ENCODE assay signal across 10 cellular contexts in the genomic region with DNA sequence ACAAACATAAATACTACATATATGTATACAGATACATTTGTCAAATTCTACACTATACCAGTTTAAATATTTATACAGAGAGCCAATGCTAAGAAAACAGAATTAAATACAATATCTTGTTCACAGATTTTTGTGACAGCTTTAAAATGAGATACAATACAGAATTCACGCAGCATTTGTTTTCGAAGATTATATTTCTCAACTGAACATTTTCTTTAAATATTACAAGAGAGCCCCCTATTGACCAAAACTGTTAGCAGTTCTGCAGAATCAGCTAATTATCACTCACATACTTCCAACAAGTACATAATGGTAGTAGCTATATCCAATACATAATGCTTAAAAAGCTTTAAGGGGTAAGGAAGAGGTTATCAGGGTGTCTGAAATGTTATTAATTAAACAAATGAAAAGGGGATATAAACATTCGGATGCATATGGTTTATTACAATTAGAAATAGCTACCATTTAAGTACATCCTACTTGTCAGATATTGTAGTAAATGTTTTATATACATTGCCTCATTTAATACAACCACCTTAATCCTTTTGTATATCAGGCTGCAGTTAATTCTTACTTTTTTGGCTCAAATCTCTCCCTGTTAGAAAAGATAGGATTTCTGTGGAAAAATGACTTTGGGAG. TPM values are rescaled to one million over a fixed set of nuclear protein-coding genes. Genes with fewer than 3 reads are reported as not detected.
DNase-seq lines count a peak whose midpoint lies in the region; ATAC-seq and TF ChIP-seq lines count a peak whose summit lies in the region.
"Had no signal": no experiment of that assay in that cellular context is flagged by ENCODE, and none has a peak within 500 bp of the region (broad histone marks: within the 10 kb centered on the region; RNA-seq: fewer than 3 reads in every experiment).

No MANE protein-coding gene starts in this region.

- no peak for TF ChIP-seq POLR2A in thyroid gland (IDR thresholded peaks at IDR 0.05)

- TF ChIP-seq CTCF in WERI-Rb-1 (IDR thresholded peaks at IDR 0.05; ENCODE audit: low read depth, low read length) = peak; percentile 15; the same call in 1 of the 2 replicates
- TF ChIP-seq CTCF in thyroid gland (IDR thresholded peaks at IDR 0.05) = peak in 3 of 6 experiments; percentile 14 to 25 (median 18)

- no peaks in the 10 kb centered on the region for H3K27me3 ChIP-seq in WERI-Rb-1 (ENCODE audit: insufficient read depth, low read depth, severe bottlenecking)
- H3K27me3 ChIP-seq in MG63 = no peaks in the 10 kb centered on the region
- H3K27me3 ChIP-seq in thyroid gland = no peaks in the 10 kb centered on the region
- H3K27me3 ChIP-seq: BLaER1 had no signal

- H3K9me3 ChIP-seq in WERI-Rb-1 (ENCODE audit: severe bottlenecking) (no peaks in the 10 kb centered on the region), MG63 (peaks cover 24% of the 10 kb centered on the region), thyroid gland (no peaks in the 10 kb centered on the region)
- H3K9me3 ChIP-seq: BLaER1 had no signal

- WGBS in thyroid gland, 2 donors = 74 to 78% methylated on average over 3 of the region's 3 CpGs

- H3K36me3 ChIP-seq in WERI-Rb-1 = peaks cover 5% of the 10 kb centered on the region
- peaks cover 50% of the 10 kb centered on the region for H3K36me3 ChIP-seq in MG63
- H3K36me3 ChIP-seq in thyroid gland = no peaks in the 10 kb centered on the region

- ATAC-seq in HG03354 (IDR thresholded peaks at IDR 0.05; ENCODE audit: poor library complexity, severe bottlenecking, unreplicated experiment) = no peak
- ATAC-seq: naive thymus-derived CD8-positive, alpha-beta T cell had no signal

- DNase-seq in DMS153 treated with DMSO at 0.1 percent for 48 hours (lab: John Stamatoyannopoulos, UW; ENCODE audit: unreplicated experiment) (peak; percentile 33), DMS153 (lab: John Stamatoyannopoulos, UW) (no peak), MV-4-11 (lab: John Stamatoyannopoulos, UW) (peak; percentile 10), WERI-Rb-1 (no peak), kidney glomerular epithelial cell (lab: John Stamatoyannopoulos, UW) (peak; percentile 24), MG63 (no peak), thyroid gland (no peak)

- H3K27ac ChIP-seq in WERI-Rb-1 = no peak overlapping the region
- H3K27ac ChIP-seq in thyroid gland = no peak overlapping the region
- H3K27ac ChIP-seq: BLaER1 had no signal

- H3K4me1 ChIP-seq in thyroid gland = no peaks in the 10 kb centered on the region
- H3K4me1 ChIP-seq: BLaER1 had no signal

- intact Hi-C loops in thyroid gland (cut with DNase I) = no loop called here

- H3K4me3 ChIP-seq in WERI-Rb-1 (ENCODE audit: low read depth, low read length) (no peak overlapping the region), MG63 (no peak overlapping the region), thyroid gland (replicated peaks in 1 of 3) (no peak overlapping the region)
- H3K4me3 ChIP-seq: BLaER1 had no signal

RNA-seq across cellular contexts. Expression of gene ZDHHC21, which starts 31.7 kb away (rescaled TPM):
- total RNA-seq in MG63 (2014; rRNA removed; shearing (Covaris generic); ENCODE audit: low replicate concordance) = 75.4 and 95.2 TPM in 2 replicates
- total RNA-seq in thyroid gland = 10 to 100 TPM; 17.5 to 34.6 (median 18.9) TPM

Comparison
In these comparisons a context has a peak if more than half of its experiments do, and no peak if none do; other contexts are left out.
1. DNase-seq: peak in DMS153 treated with DMSO at 0.1 percent for 48 hours (single experiment), MV-4-11 (single experiment) and kidney glomerular epithelial cell (single experiment); none in DMS153 (single experiment), WERI-Rb-1 (single experiment), MG63 (single experiment) and thyroid gland (0 of 2).